ENCODE assay signal across 10 cellular contexts in genomic region chr11:96340555-96340885, GRCh38. TPM values are rescaled to one million over a fixed set of nuclear protein-coding genes. Genes with fewer than 3 reads are reported as not detected.
A peak's percentile ranks its signal among the peaks of the same experiment; 100 is the strongest.
DNase-seq lines count a peak whose midpoint lies in the region; ATAC-seq and TF ChIP-seq lines count a peak whose summit lies in the region.
"Had no signal": no experiment of that assay in that cellular context is flagged by ENCODE, and none has a peak within 500 bp of the region (broad histone marks: within the 10 kb centered on the region; RNA-seq: fewer than 3 reads in every experiment).

No MANE protein-coding gene starts in this region.

- H3K36me3 Mint-ChIP-seq in naive thymus-derived CD8-positive, alpha-beta T cell: peaks cover 8 to 26% (median 11%) of the 10 kb centered on the region in 3 donors

- peak overlapping the region; percentile 20 to 94 (median 85) for H3K27ac ChIP-seq in dorsolateral prefrontal cortex
- H3K27ac ChIP-seq in aorta (ENCODE audit: low read depth in 1 of 2, low read length in 2 of 2): peak overlapping the region; percentile 31 to 100

- H3K4me1 Mint-ChIP-seq in naive thymus-derived CD8-positive, alpha-beta T cell: peaks cover 37 to 76% (median 57%) of the 10 kb centered on the region in 4 donors

- no peaks in the 10 kb centered on the region for H3K27me3 ChIP-seq in dorsolateral prefrontal cortex
- no peaks in the 10 kb centered on the region for H3K27me3 ChIP-seq in aorta (ENCODE audit: control insufficient read depth in 1 of 2, insufficient read depth in 2 of 2, low read length in 1 of 2)

- H3K4me3 Mint-ChIP-seq in naive thymus-derived CD8-positive, alpha-beta T cell: peak overlapping the region; percentile 91 to 99 (median 96)
- H3K4me3 Mint-ChIP-seq: H9 had no signal

- no peaks in the 10 kb centered on the region for H3K27me3 Mint-ChIP-seq in naive thymus-derived CD8-positive, alpha-beta T cell

- 6 to 9% methylated on average over 4 of the region's 4 CpGs for WGBS in aorta, 2 donors

- DNase-seq in Right ventricle myocardium inferior (ENCODE audit: missing footprints): no peak
- no peak for DNase-seq in cardiac septum (ENCODE audit: low spot score)
- DNase-seq in dorsolateral prefrontal cortex: no peak
- DNase-seq in naive thymus-derived CD8-positive, alpha-beta T cell: no peak
- DNase-seq in aorta: no peak
- DNase-seq in NCI-H187 treated with DMSO at 0.1 percent for 48 hours (lab: John Stamatoyannopoulos, UW): no peak
- DNase-seq in RKO (ENCODE audit: low spot score): no peak
- DNase-seq: H9; stimulated activated CD4-positive, alpha-beta T cell treated with anti-CD3 and anti-CD28 coated beads, Interleukin-2, amount 100 ng/mL, for 24 hours had no signal

- H3K9me3 Mint-ChIP-seq in naive thymus-derived CD8-positive, alpha-beta T cell: no peaks in the 10 kb centered on the region
- H3K9me3 Mint-ChIP-seq: H9 had no signal

- peak overlapping the region; percentile 94 to 99 (median 97) for H3K27ac Mint-ChIP-seq in naive thymus-derived CD8-positive, alpha-beta T cell
- H3K27ac Mint-ChIP-seq: H9 had no signal

- peak overlapping the region in 56 of 59 donors; percentile 10 to 91 (median 74) for H3K4me3 ChIP-seq in dorsolateral prefrontal cortex
- peak overlapping the region; percentile 51 to 87 for H3K4me3 ChIP-seq in aorta (ENCODE audit: low read length in 2 of 2)

- peak; percentile 17 for ATAC-seq in Right ventricle myocardium inferior
- ATAC-seq in naive thymus-derived CD8-positive, alpha-beta T cell: no peak
- no peak for ATAC-seq in aorta (ENCODE audit: low FRiP score)
- no peak for ATAC-seq in HG03095 (IDR thresholded peaks at IDR 0.05; ENCODE audit: unreplicated experiment)

- TF ChIP-seq CTCF in dorsolateral prefrontal cortex (IDR thresholded peaks at IDR 0.05 in 54 of 56, conservative IDR thresholded peaks at IDR 0.05 in 2 of 56; ENCODE audit: low read depth in 1 of 56, partially characterized antibody in 56 of 56): peak in 2 of 56 donors; percentile 7 to 8

- H3K4me1 ChIP-seq in aorta (ENCODE audit: control insufficient read depth in 1 of 2, insufficient read depth in 2 of 2, low read length in 2 of 2): peaks cover 0 to 16% of the 10 kb centered on the region in 2 donors

- POLR2A ChIA-PET in naive thymus-derived CD8-positive, alpha-beta T cell (lab: Charles Lee): interaction anchor here (1.0 to 5.4 kb wide), 10 partner anchors 15 to 285 kb away, joined by 3 to 28 read pairs (median 6); partner anchors contain the start of genes CCDC82 and JRKL

- intact Hi-C loops in Right ventricle myocardium inferior (cut with DNase I): loop anchor here (1.0 to 10.0 kb wide), 3 partner anchors 126 to 418 kb away; partner anchors contain the start of gene MTMR2
- intact Hi-C loops in cardiac septum (cut with DNase I): loop anchor here (2.0 kb wide), 1 partner anchor 98 kb away; no protein-coding TSS in a partner anchor
- intact Hi-C loops in dorsolateral prefrontal cortex (cut with DNase I): loop anchor here (5.0 kb wide), 6 partner anchors 52 to 503 kb away; partner anchors contain the start of genes JRKL (in 1 of the 2) and MTMR2 (in 1 of the 2)
- intact Hi-C loops in aorta (cut with DNase I): loop anchor here (5.0 to 10.0 kb wide), 5 partner anchors 98 to 493 kb away; no protein-coding TSS in a partner anchor

- no peaks in the 10 kb centered on the region for H3K36me3 ChIP-seq in aorta (ENCODE audit: control insufficient read depth in 1 of 2, insufficient read depth in 2 of 2, low read length in 1 of 2)

- H3K9me3 ChIP-seq in aorta (ENCODE audit: control insufficient read depth, low read length): no peaks in the 10 kb centered on the region

RNA-seq across cellular contexts. Expression of gene MAML2, which starts 2.5 kb away (rescaled TPM):
- total RNA-seq in Right ventricle myocardium inferior (5.2 TPM), cardiac septum (4.8 TPM), dorsolateral prefrontal cortex (10 to 100 TPM in 64 of 120 experiments, 1 to 10 TPM in 56; 4.9 to 21.8 (median 10.2) TPM), aorta (10 to 100 TPM; 18.1 to 27.5 TPM)
- total RNA-seq in naive thymus-derived CD8-positive, alpha-beta T cell: 10 to 100 TPM; 68.2 to 68.5 TPM
- 10 to 100 TPM in 2 of 3 donors, 1 to 10 TPM in 1; 6.6 to 33.0 (median 15.3) TPM for polyA plus RNA-seq in naive thymus-derived CD8-positive, alpha-beta T cell
- polyA plus RNA-seq in aorta: 1 to 10 TPM; 6.0 to 10.0 TPM

RNA-seq across cellular contexts. Expression of gene CCDC82, which starts 49.2 kb away (rescaled TPM):
- total RNA-seq in Right ventricle myocardium inferior: 16.9 TPM
- total RNA-seq in cardiac septum: 16.4 TPM
- total RNA-seq in dorsolateral prefrontal cortex: 10 to 100 TPM; 39.5 to 85.8 (median 56.7) TPM
- total RNA-seq in naive thymus-derived CD8-positive, alpha-beta T cell: 10 to 100 TPM; 31.9 to 36.0 TPM
- polyA plus RNA-seq in naive thymus-derived CD8-positive, alpha-beta T cell: 10 to 100 TPM; 14.2 to 21.4 (median 18.0) TPM
- total RNA-seq in aorta: 10 to 100 TPM; 37.4 to 38.7 TPM
- 10 to 100 TPM; 29.3 to 39.0 TPM for polyA plus RNA-seq in aorta

RNA-seq across cellular contexts. Expression of gene JRKL, which starts 49.3 kb away (rescaled TPM):
- 6.0 TPM for total RNA-seq in Right ventricle myocardium inferior
- total RNA-seq in cardiac septum: 7.6 TPM
- total RNA-seq in dorsolateral prefrontal cortex: 10 to 100 TPM in 24 of 120 experiments, 1 to 10 TPM in 96; 5.2 to 11.8 (median 9.0) TPM
- 10 to 100 TPM; 12.5 to 13.4 TPM for total RNA-seq in naive thymus-derived CD8-positive, alpha-beta T cell
- polyA plus RNA-seq in naive thymus-derived CD8-positive, alpha-beta T cell: 1 to 10 TPM; 1.4 to 5.4 (median 2.8) TPM
- total RNA-seq in aorta: 10 to 100 TPM; 13.7 to 15.4 TPM
- 1 to 10 TPM; 6.3 to 6.4 TPM for polyA plus RNA-seq in aorta
